Comparison of ENCODE assay signal across 7 cellular contexts in genomic region chr1:220670365-220670764, GRCh38.
"Had no signal": no experiment of that assay in that cellular context is flagged by ENCODE, and none has a peak within 500 bp of the region (broad histone marks: within the 10 kb centered on the region; RNA-seq: fewer than 3 reads in every experiment).

No MANE protein-coding gene starts in this region.

- DNase-seq: GDM1, GF-D8 had no signal

- FAIRE-seq: GM12878, GM12891, GM12892, GM18507, GM19239 had no signal

- ATAC-seq: GM12878 had no signal

- H3K4me3 ChIP-seq: GM12878 had no signal
